ENCODE assay signal across 2 cellular contexts in genomic region chr20:58820515-58820914, GRCh38. TPM values are rescaled to one million over a fixed set of nuclear protein-coding genes. Genes with fewer than 3 reads are reported as not detected.
"Had no signal": no experiment of that assay in that cellular context is flagged by ENCODE, and none has a peak within 500 bp of the region (broad histone marks: within the 10 kb centered on the region; RNA-seq: fewer than 3 reads in every experiment).

No MANE protein-coding gene starts in this region.

RNA-seq across cellular contexts. Expression of gene GNAS-AS1, which starts 30.2 kb away (rescaled TPM):
- total RNA-seq: SJCRH30, SJSA1 had no signal
